2 cellular contexts compared by ENCODE assay signal in the genomic region with DNA sequence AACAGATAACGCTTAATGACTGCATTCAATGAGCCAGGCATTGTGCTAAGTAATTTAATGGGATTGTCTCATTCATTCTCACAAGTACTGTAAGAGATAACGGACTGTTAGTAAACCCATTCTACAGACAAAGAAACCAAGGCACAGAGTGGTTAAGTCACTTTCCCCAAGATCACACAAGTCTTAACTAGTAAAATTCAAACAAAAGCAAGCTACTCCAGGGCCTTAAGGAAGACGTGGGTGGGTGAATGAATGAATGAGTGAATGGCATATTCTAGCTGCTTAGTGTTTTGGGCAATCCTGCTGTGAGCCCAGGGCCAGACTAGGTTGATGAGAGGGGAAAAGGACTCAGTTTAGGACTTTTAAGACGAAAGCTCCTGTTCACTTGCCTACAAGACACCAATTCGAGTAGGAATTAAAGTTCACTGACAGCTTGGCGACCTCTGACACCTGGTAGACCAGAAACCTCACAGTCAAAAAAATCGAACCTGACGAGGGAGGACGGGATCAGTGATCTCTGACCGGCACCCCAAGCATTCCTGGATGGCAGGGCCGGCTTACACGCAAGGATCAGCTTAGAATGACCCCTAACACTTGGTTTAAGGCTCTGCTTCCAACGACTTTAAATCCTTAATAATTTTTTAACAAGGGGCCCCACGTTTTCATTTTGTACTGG.
TF ChIP-seq lines count a peak whose summit lies in the region.

No MANE protein-coding gene starts in this region.

TF ChIP-seq in A549, 52 proteins besides CTCF, POLR2A, EP300 and RAD21 (continued from another document):
- TF ChIP-seq ZSCAN20 (CRISPR knock-in tag; IDR thresholded peaks at IDR 0.05) (no peak), TFCP2L1 (CRISPR knock-in tag; IDR thresholded peaks at IDR 0.05) (no peak), NPAS2 (CRISPR knock-in tag; IDR thresholded peaks at IDR 0.05; ENCODE audit: borderline replicate concordance) (no peak), HEYL (CRISPR knock-in tag; IDR thresholded peaks at IDR 0.05) (no peak), JUN (IDR thresholded peaks at IDR 0.05) (no peak), FOSB (CRISPR knock-in tag; IDR thresholded peaks at IDR 0.05) (no peak), HOXA7 (CRISPR knock-in tag; IDR thresholded peaks at IDR 0.05) (no peak), MAZ (IDR thresholded peaks at IDR 0.05; ENCODE audit: borderline replicate concordance, low read depth, low read length) (no peak), CBX8 (IDR thresholded peaks at IDR 0.05) (no peak), PHF8 (IDR thresholded peaks at IDR 0.05; ENCODE audit: borderline replicate concordance, low read depth) (no peak), ELK1 (IDR thresholded peaks at IDR 0.05; ENCODE audit: low read depth, low read length) (no peak)
- TF ChIP-seq, protein P1, sequence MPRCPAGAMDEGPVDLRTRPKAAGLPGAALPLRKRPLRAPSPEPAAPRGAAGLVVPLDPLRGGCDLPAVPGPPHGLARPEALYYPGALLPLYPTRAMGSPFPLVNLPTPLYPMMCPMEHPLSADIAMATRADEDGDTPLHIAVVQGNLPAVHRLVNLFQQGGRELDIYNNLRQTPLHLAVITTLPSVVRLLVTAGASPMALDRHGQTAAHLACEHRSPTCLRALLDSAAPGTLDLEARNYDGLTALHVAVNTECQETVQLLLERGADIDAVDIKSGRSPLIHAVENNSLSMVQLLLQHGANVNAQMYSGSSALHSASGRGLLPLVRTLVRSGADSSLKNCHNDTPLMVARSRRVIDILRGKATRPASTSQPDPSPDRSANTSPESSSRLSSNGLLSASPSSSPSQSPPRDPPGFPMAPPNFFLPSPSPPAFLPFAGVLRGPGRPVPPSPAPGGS (IDR thresholded peaks at IDR 0.05): no peak
TF ChIP-seq in A549: peak in this region for 0.

TF ChIP-seq in HEK293T, 16 proteins besides CTCF, POLR2A, EP300 and RAD21 (continued from another document):
- TF ChIP-seq NFRKB (IDR thresholded peaks at IDR 0.05) (no peak), FOXK2 (IDR thresholded peaks at IDR 0.05) (no peak), LEF1 (IDR thresholded peaks at IDR 0.05; ENCODE audit: borderline replicate concordance) (no peak), CTBP1 (IDR thresholded peaks at IDR 0.05; ENCODE audit: borderline replicate concordance) (no peak)
